ENCODE assay signal across 1 cellular context in genomic region chr17:73003487-73003886, GRCh38.
TF ChIP-seq lines count a peak whose summit lies in the region.

No MANE protein-coding gene starts in this region.

TF ChIP-seq in WTC11, 78 proteins besides CTCF, POLR2A, EP300 and RAD21 (continued from another document):
- TF ChIP-seq TEAD4 (CRISPR knock-in tag; IDR thresholded peaks at IDR 0.05): no peak
- no peak for TF ChIP-seq ZNF423 (CRISPR knock-in tag; IDR thresholded peaks at IDR 0.05)
